8 cellular contexts compared by ENCODE assay signal in genomic region chr6:36985963-36986703, GRCh38. TPM values are rescaled to one million over a fixed set of nuclear protein-coding genes. Genes with fewer than 3 reads are reported as not detected.
DNase-seq lines count a peak whose midpoint lies in the region; ATAC-seq and TF ChIP-seq lines count a peak whose summit lies in the region.

Gene MTCH1 (minus strand): TSS chr6:36986196. CDS start chr6:36986173, 23 bp downstream.

- H3K27me3 ChIP-seq in right atrium auricular region (no peaks in the 10 kb centered on the region), uterus (no peaks in the 10 kb centered on the region)

- H3K4me1 ChIP-seq in right atrium auricular region (peaks cover 0 to 54% of the 10 kb centered on the region in 2 donors), uterus (peaks cover 5 to 8% of the 10 kb centered on the region in 2 donors)

- ATAC-seq in GM18499 (IDR thresholded peaks at IDR 0.05; ENCODE audit: insufficient read depth, unreplicated experiment) (peak; percentile 51), HG02852 (IDR thresholded peaks at IDR 0.05; ENCODE audit: unreplicated experiment) (peak; percentile 81)

- H3K27ac ChIP-seq in angular gyrus (ENCODE audit: low read depth, low read length) (peak within 1 kb of the TSS; percentile 99), right atrium auricular region (peak within 1 kb of the TSS; percentile 97 to 98), uterus (peak within 1 kb of the TSS; percentile 96 to 98)

- H3K4me3 ChIP-seq in right atrium auricular region (peak within 1 kb of the TSS; percentile 98 to 99), uterus (peak within 1 kb of the TSS; percentile 99 to 100)

- DNase-seq in NCI-H146 treated with DMSO at 0.1 percent for 48 hours (lab: John Stamatoyannopoulos, UW; ENCODE audit: unreplicated experiment) = peak; percentile 67
- DNase-seq in T-helper 2 cell = peak; percentile 77 to 90 (median 84)
- DNase-seq in right atrium auricular region (ENCODE audit: low spot score) = peak; percentile 87
- peak; percentile 93 for DNase-seq in putamen (ENCODE audit: low spot score)
- peak; percentile 90 to 91 for DNase-seq in uterus

- H3K36me3 ChIP-seq in right atrium auricular region (peaks cover 7% of the 10 kb centered on the region), uterus (no peaks in the 10 kb centered on the region)

- H3K9me3 ChIP-seq in right atrium auricular region (no peaks in the 10 kb centered on the region), uterus (no peaks in the 10 kb centered on the region)

- TF ChIP-seq CTCF in right atrium auricular region (IDR thresholded peaks at IDR 0.05) = no peak
- peak in 1 of 4 experiments; percentile 19 for TF ChIP-seq CTCF in uterus (IDR thresholded peaks at IDR 0.05)

- peak; percentile 94 to 98 for TF ChIP-seq POLR2A in uterus (IDR thresholded peaks at IDR 0.05)

- intact Hi-C loops in uterus (cut with DNase I; ENCODE audit: low total_unique reads) = no loop called here

RNA-seq across cellular contexts. Expression of gene MTCH1, which starts in this region (rescaled TPM):
- 100 to 1,000 TPM; 155 to 259 TPM for total RNA-seq in right atrium auricular region
- 100 to 1,000 TPM; 111 to 172 (median 146) TPM for total RNA-seq in uterus

Comparison
In these comparisons a context has a peak if more than half of its experiments do, and no peak if none do; other contexts are left out.
1. Peak in every context shown above with its lines: DNase-seq, ATAC-seq, H3K4me3 ChIP-seq and H3K27ac ChIP-seq.